In the genomic region with DNA sequence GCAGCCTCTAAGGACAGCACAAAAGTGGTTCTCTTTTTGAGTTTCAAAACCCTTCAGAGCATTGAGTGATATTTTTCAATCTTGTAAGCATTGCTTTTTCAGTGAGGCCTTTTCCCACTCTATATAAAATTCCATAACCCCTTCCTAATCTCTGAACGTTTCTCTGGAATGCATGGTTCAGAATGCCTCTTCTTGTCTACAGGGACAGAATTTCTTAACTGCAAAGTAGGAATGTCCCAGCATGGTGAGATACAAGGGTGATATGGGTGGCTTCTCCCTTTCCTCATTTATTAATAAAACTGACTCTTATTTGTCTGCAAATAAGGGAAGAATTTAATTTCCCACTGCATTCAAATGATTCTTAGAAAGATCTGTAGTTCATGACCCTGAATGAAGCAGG, we compare ENCODE assay signal across 24 cellular contexts.
A peak's percentile ranks its signal among the peaks of the same experiment; 100 is the strongest.
DNase-seq lines count a peak whose midpoint lies in the region; ATAC-seq and TF ChIP-seq lines count a peak whose summit lies in the region.
"Had no signal": no experiment of that assay in that cellular context is flagged by ENCODE, and none has a peak within 500 bp of the region (broad histone marks: within the 10 kb centered on the region; RNA-seq: fewer than 3 reads in every experiment).

No MANE protein-coding gene starts in this region.

- peak overlapping the region; percentile 23 for H3K4me2 ChIP-seq in osteoblast (ENCODE audit: insufficient read depth, low read length)

- TF ChIP-seq CTCF in osteoblast (IDR thresholded peaks at IDR 0.05; ENCODE audit: extremely low read depth, low read depth, low read length): no peak

- H3K36me3 Mint-ChIP-seq in activated T-cell treated with anti-CD3 and anti-CD28 coated beads, Interleukin-2, amount 50 U/mL, for 4 hours (ENCODE audit: insufficient read depth): peaks cover 4% of the 10 kb centered on the region

- H3K9me3 ChIP-seq in SJSA1 (replicated peaks) (no peaks in the 10 kb centered on the region), osteoblast (ENCODE audit: low read depth, low read length) (no peaks in the 10 kb centered on the region)

- peak overlapping the region; percentile 17 for H3K27ac ChIP-seq in SJSA1
- H3K27ac ChIP-seq in osteoblast (ENCODE audit: low read depth, low read length): peak overlapping the region; percentile 37
- H3K27ac ChIP-seq: C4-2B, HL-60 had no signal

- H3K27me3 Mint-ChIP-seq in activated T-cell treated with anti-CD3 and anti-CD28 coated beads, Interleukin-2, amount 50 U/mL, for 4 hours (ENCODE audit: low read depth): no peaks in the 10 kb centered on the region
- H3K27me3 Mint-ChIP-seq: CD8-positive, alpha-beta memory T cell had no signal

- no peaks in the 10 kb centered on the region for H3K79me2 ChIP-seq in osteoblast (ENCODE audit: insufficient read depth, low read length)

- no peaks in the 10 kb centered on the region for H3K27me3 ChIP-seq in SJSA1 (replicated peaks)
- no peaks in the 10 kb centered on the region for H3K27me3 ChIP-seq in osteoblast (ENCODE audit: insufficient read depth, low read length)

- no peaks in the 10 kb centered on the region for H3K36me3 ChIP-seq in SJSA1
- no peaks in the 10 kb centered on the region for H3K36me3 ChIP-seq in osteoblast (ENCODE audit: insufficient read depth, low read length)

- DNase-seq in EH (ENCODE audit: low read depth): peak; percentile 70
- DNase-seq in SJSA1 (ENCODE audit: low read depth in 1 of 2, low spot score in 2 of 2): no peak
- DNase-seq in astrocyte of the hippocampus (ENCODE audit: low read depth, low spot score): peak; percentile 16
- no peak for DNase-seq in osteoblast (ENCODE audit: insufficient read length, low spot score, missing footprints)
- no peak for DNase-seq in activated T-cell treated with anti-CD3 and anti-CD28 coated beads, Interleukin-2, amount 50 U/mL, for 4 hours
- DNase-seq in activated CD4-positive, alpha-beta T cell treated with anti-CD3 and anti-CD28 coated beads, Interleukin-2, amount 50 U/mL, for 1 hour: no peak
- no peak for DNase-seq in nucleus accumbens (lab: John Stamatoyannopoulos, UW)
- DNase-seq in NCI-H187 treated with DMSO at 0.1 percent for 48 hours (lab: John Stamatoyannopoulos, UW): no peak
- DNase-seq: 8988T; CD8-positive, alpha-beta memory T cell; GF-D8; H7; KG1; NCI-H1092 treated with DMSO at 0.1 percent for 48 hours; NCI-H146; NCI-H2029 treated with DMSO at 0.1 percent for 48 hours; NCI-H2171; NCI-H524 treated with DMSO at 0.1 percent for 48 hours; NCI-H82; SIG-M5 had no signal

- no peak for ATAC-seq in activated T-cell treated with anti-CD3 and anti-CD28 coated beads, Interleukin-2, amount 50 U/mL, for 4 hours
- ATAC-seq: HepG2, Panc1 had no signal

- H4K20me1 ChIP-seq in osteoblast (ENCODE audit: insufficient read depth, low read length): no peaks in the 10 kb centered on the region

- H3K4me3 Mint-ChIP-seq in activated T-cell treated with anti-CD3 and anti-CD28 coated beads, Interleukin-2, amount 50 U/mL, for 4 hours: no peak overlapping the region
- H3K4me3 Mint-ChIP-seq: CD8-positive, alpha-beta memory T cell had no signal

- no peak overlapping the region for H3K4me3 ChIP-seq in SJSA1
- H3K4me3 ChIP-seq in osteoblast (ENCODE audit: insufficient read depth, low read length): no peak overlapping the region

- H2AFZ ChIP-seq in osteoblast (ENCODE audit: low read length): no peak overlapping the region

- no peaks in the 10 kb centered on the region for H3K4me1 Mint-ChIP-seq in activated T-cell treated with anti-CD3 and anti-CD28 coated beads, Interleukin-2, amount 50 U/mL, for 4 hours (ENCODE audit: low read depth)

- peaks cover 18% of the 10 kb centered on the region for H3K4me1 ChIP-seq in SJSA1 (replicated peaks)
- peaks cover 23% of the 10 kb centered on the region for H3K4me1 ChIP-seq in osteoblast (ENCODE audit: insufficient read depth, low read length)

- H3K9me3 Mint-ChIP-seq in activated T-cell treated with anti-CD3 and anti-CD28 coated beads, Interleukin-2, amount 50 U/mL, for 4 hours: peaks cover 4% of the 10 kb centered on the region

Comparison
In these comparisons a context has a peak if more than half of its experiments do, and no peak if none do; other contexts are left out.
1. DNase-seq: peak in EH (single experiment) and astrocyte of the hippocampus (single experiment); none in SJSA1 (0 of 2), osteoblast (single experiment), activated T-cell treated with anti-CD3 and anti-CD28 coated beads, Interleukin-2, amount 50 U/mL, for 4 hours (single experiment), activated CD4-positive, alpha-beta T cell treated with anti-CD3 and anti-CD28 coated beads, Interleukin-2, amount 50 U/mL, for 1 hour (single experiment), nucleus accumbens (0 of 56) and NCI-H187 treated with DMSO at 0.1 percent for 48 hours (single experiment).